Comparison of ENCODE assay signal across 10 cellular contexts in the genomic region with DNA sequence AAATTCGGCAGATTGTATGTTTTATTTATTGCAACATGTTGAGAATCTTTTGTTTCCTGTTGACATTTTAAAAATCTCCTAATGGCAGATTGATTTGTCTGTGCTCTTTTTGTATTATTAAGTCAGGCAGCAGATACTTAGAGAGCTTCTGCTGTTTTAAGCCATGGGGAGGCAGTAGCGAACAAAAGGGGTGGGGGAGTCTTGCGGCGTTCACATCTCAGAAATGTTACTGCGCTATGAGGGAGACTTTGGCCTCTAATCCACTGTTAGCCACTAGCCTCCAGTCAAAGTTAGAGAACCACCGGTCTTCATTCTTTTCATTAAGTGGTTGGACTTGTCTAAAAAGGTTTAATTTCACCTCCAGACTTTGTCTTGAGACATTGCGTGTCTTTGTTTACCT.
DNase-seq lines count a peak whose midpoint lies in the region; ATAC-seq, FAIRE-seq and TF ChIP-seq lines count a peak whose summit lies in the region.
"Had no signal": no experiment of that assay in that cellular context is flagged by ENCODE, and none has a peak within 500 bp of the region (broad histone marks: within the 10 kb centered on the region; RNA-seq: fewer than 3 reads in every experiment).

No MANE protein-coding gene starts in this region.

- no peak for TF ChIP-seq CTCF in natural killer cell (IDR thresholded peaks at IDR 0.05)
- no peak for TF ChIP-seq CTCF in glutamatergic neuron (IDR thresholded peaks at IDR 0.05; ENCODE audit: partially characterized antibody, unreplicated experiment)

- in situ Hi-C loops in SK-MEL-5 (cut with HindIII; ENCODE audit: low pct_unique_long_range_greater_than_20kb, low sequenced_read_pairs): no loop called here

- ATAC-seq in natural killer cell (no peak), HG03442 (IDR thresholded peaks at IDR 0.05; ENCODE audit: unreplicated experiment) (no peak)
- ATAC-seq in natural killer cell treated with Interleukin-12 subunit alpha and Interleukin-12 subunit beta and Interleukin-15 and Interleukin-18, amount 100 ng/mL, for 72 hours: no peak

- peaks cover 82 to 88% of the 10 kb centered on the region in 2 donors for H3K4me1 Mint-ChIP-seq in natural killer cell
- H3K4me1 Mint-ChIP-seq in natural killer cell treated with Interleukin-12 subunit alpha and Interleukin-12 subunit beta and Interleukin-15 and Interleukin-18, amount 100 ng/mL, for 72 hours (ENCODE audit: low read depth in 2 of 2): peaks cover 56 to 66% of the 10 kb centered on the region in 2 donors
- peaks cover 33% of the 10 kb centered on the region for H3K4me1 Mint-ChIP-seq in glutamatergic neuron (ENCODE audit: low read depth, unreplicated experiment)

- FAIRE-seq in frontal cortex (lab: Jason Lieb, UNC): no peak

- H3K4me3 Mint-ChIP-seq in natural killer cell (no peak overlapping the region), glutamatergic neuron (ENCODE audit: unreplicated experiment) (no peak overlapping the region)
- no peak overlapping the region for H3K4me3 Mint-ChIP-seq in natural killer cell treated with Interleukin-12 subunit alpha and Interleukin-12 subunit beta and Interleukin-15 and Interleukin-18, amount 100 ng/mL, for 72 hours

- intact Hi-C loops in natural killer cell (cut with micrococcal nuclease): loop anchor here (2.0 to 5.0 kb wide), 4 partner anchors 25 to 193 kb away; a partner anchor contains a TSS

- no peaks in the 10 kb centered on the region for H3K9me3 Mint-ChIP-seq in natural killer cell
- no peaks in the 10 kb centered on the region for H3K9me3 Mint-ChIP-seq in natural killer cell treated with Interleukin-12 subunit alpha and Interleukin-12 subunit beta and Interleukin-15 and Interleukin-18, amount 100 ng/mL, for 72 hours
- H3K9me3 Mint-ChIP-seq in glutamatergic neuron (ENCODE audit: unreplicated experiment): peaks cover 9% of the 10 kb centered on the region

- DNase-seq in natural killer cell (no peak), SK-MEL-5 (ENCODE audit: low read depth, low spot score) (peak; percentile 26), glutamatergic neuron (peak; percentile 56), frontal cortex (ENCODE audit: low spot score in 2 of 2) (no peak), superior temporal gyrus (ENCODE audit: extremely low spot score) (no peak)
- DNase-seq in natural killer cell treated with Interleukin-12 subunit alpha and Interleukin-12 subunit beta and Interleukin-15 and Interleukin-18, amount 100 ng/mL, for 72 hours (ENCODE audit: low spot score): no peak
- no peak for DNase-seq in activated CD8-positive, alpha-beta memory T cell treated with anti-CD3 and anti-CD28 coated beads, Interleukin-2, amount 50 U/mL, for 48 hours
- DNase-seq: AML-193, dorsolateral prefrontal cortex had no signal

- H3K27ac Mint-ChIP-seq in natural killer cell (peak overlapping the region; percentile 87 to 91), glutamatergic neuron (ENCODE audit: unreplicated experiment) (peak overlapping the region; percentile 44)
- no peak overlapping the region for H3K27ac Mint-ChIP-seq in natural killer cell treated with Interleukin-12 subunit alpha and Interleukin-12 subunit beta and Interleukin-15 and Interleukin-18, amount 100 ng/mL, for 72 hours

- H3K27me3 Mint-ChIP-seq in natural killer cell (ENCODE audit: low read depth in 2 of 2) (no peaks in the 10 kb centered on the region), glutamatergic neuron (ENCODE audit: unreplicated experiment) (no peaks in the 10 kb centered on the region)
- no peaks in the 10 kb centered on the region for H3K27me3 Mint-ChIP-seq in natural killer cell treated with Interleukin-12 subunit alpha and Interleukin-12 subunit beta and Interleukin-15 and Interleukin-18, amount 100 ng/mL, for 72 hours

- no peaks in the 10 kb centered on the region for H3K36me3 Mint-ChIP-seq in natural killer cell
- no peaks in the 10 kb centered on the region for H3K36me3 Mint-ChIP-seq in natural killer cell treated with Interleukin-12 subunit alpha and Interleukin-12 subunit beta and Interleukin-15 and Interleukin-18, amount 100 ng/mL, for 72 hours
- H3K36me3 Mint-ChIP-seq in glutamatergic neuron (ENCODE audit: unreplicated experiment): no peaks in the 10 kb centered on the region

Comparison
In these comparisons a context has a peak if more than half of its experiments do, and no peak if none do; other contexts are left out.
1. H3K27ac Mint-ChIP-seq: peak in natural killer cell (2 of 2) and glutamatergic neuron (single experiment); none in natural killer cell treated with Interleukin-12 subunit alpha and Interleukin-12 subunit beta and Interleukin-15 and Interleukin-18, amount 100 ng/mL, for 72 hours (0 of 2).
2. DNase-seq: peak in SK-MEL-5 (single experiment) and glutamatergic neuron (single experiment); none in natural killer cell (single experiment), natural killer cell treated with Interleukin-12 subunit alpha and Interleukin-12 subunit beta and Interleukin-15 and Interleukin-18, amount 100 ng/mL, for 72 hours (single experiment), frontal cortex (0 of 2), superior temporal gyrus (single experiment) and activated CD8-positive, alpha-beta memory T cell treated with anti-CD3 and anti-CD28 coated beads, Interleukin-2, amount 50 U/mL, for 48 hours (single experiment).